In genomic region chr11:10438451-10438850, GRCh38 we compare ENCODE assay signal across 28 cellular contexts.
"Had no signal": no experiment of that assay in that cellular context is flagged by ENCODE, and none has a peak within 500 bp of the region (broad histone marks: within the 10 kb centered on the region; RNA-seq: fewer than 3 reads in every experiment).

No MANE protein-coding gene starts in this region.

- H3K36me3 ChIP-seq: gastroesophageal sphincter, sigmoid colon, stomach, thyroid gland, upper lobe of left lung, vagina, WERI-Rb-1 had no signal

- DNase-seq: activated CD4-positive, alpha-beta memory T cell treated with anti-CD3 and anti-CD28 coated beads for 36 hours; activated CD4-positive, alpha-beta T cell treated with anti-CD3 and anti-CD28 coated beads, Interleukin-2, amount 10 ng/mL, durations not matched to agents 24 days and 14 days; activated CD8-positive, alpha-beta memory T cell treated with anti-CD3 and anti-CD28 coated beads, Interleukin-2, amount 50 U/mL, for 4 hours; activated gamma-delta T cell treated with Interleukin-2 at 50 U/mL for 16 hours; activated T-cell treated with anti-CD3 and anti-CD28 coated beads, Interleukin-2, amount 50 U/mL, for 24 hours; anterior cingulate cortex; central memory CD4-positive, alpha-beta T cell; dermis blood vessel endothelial cell; effector CD8-positive, alpha-beta T cell; erythroblast; hippocampal formation; naive thymus-derived CD8-positive, alpha-beta T cell; nucleus accumbens; psoas muscle; sigmoid colon; stimulated activated CD4-positive, alpha-beta T cell treated with anti-CD3 and anti-CD28 coated beads, Interleukin-15, amount 100 ng/mL, for 24 hours; stimulated activated CD4-positive, alpha-beta T cell treated with anti-CD3 and anti-CD28 coated beads, Interleukin-2, amount 100 ng/mL, for 24 hours; stimulated activated naive B cell treated with anti-CD40 and anti-IgM and Interleukin-4, amounts not matched to agents 10 μg/mL and 1 μg/mL and 100 μg/mL, for 72 hours; stomach; thyroid gland; upper lobe of left lung; WERI-Rb-1 had no signal

- ATAC-seq: activated CD4-positive, CD25-positive, alpha-beta regulatory T cell treated with anti-CD3 and anti-CD28 coated beads, Interleukin-2, amount 50 U/mL, for 24 hours; activated naive CD4-positive, alpha-beta T cell treated with anti-CD3 and anti-CD28 coated beads, Interleukin-2, amount 50 U/mL, for 72 hours; activated T-helper 17 cell treated with anti-CD3 and anti-CD28 coated beads, Interleukin-2, amount 50 U/mL, for 72 hours; gastroesophageal sphincter; naive thymus-derived CD8-positive, alpha-beta T cell; psoas muscle; stimulated activated naive B cell treated with anti-CD40 and anti-IgM and Interleukin-4, amounts not matched to agents 10 μg/mL and 1 μg/mL and 100 μg/mL, for 72 hours had no signal

- H3K27ac ChIP-seq: gastroesophageal sphincter, parathyroid adenoma, psoas muscle, sigmoid colon, stomach, thyroid gland, upper lobe of left lung, vagina, WERI-Rb-1 had no signal

- H3K4me3 ChIP-seq: gastroesophageal sphincter, psoas muscle, sigmoid colon, stomach, thyroid gland, upper lobe of left lung, vagina had no signal

- H3K27me3 ChIP-seq: gastroesophageal sphincter, sigmoid colon, stomach, thyroid gland, upper lobe of left lung, vagina had no signal
